9 cellular contexts compared by ENCODE assay signal in the genomic region with DNA sequence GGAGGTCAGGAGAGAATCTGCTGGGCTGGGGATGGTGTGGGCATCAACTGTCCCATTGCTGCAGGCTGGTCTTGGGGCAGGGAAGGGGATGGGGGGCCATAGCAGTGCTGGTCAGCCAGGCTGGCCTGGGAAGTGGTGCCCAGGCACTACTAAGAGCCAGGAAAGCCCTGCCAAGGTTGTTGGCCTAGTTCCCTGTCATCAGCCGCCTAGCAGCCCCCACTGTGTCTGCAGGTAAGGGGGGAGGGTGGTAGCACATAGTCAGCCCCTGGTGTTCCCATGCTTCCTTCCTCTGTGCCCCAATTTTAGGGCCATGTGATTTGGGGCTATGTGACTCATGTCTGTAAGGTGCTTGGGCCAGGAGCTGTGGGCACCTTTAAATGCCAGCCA. TPM values are rescaled to one million over a fixed set of nuclear protein-coding genes. Genes with fewer than 3 reads are reported as not detected.
DNase-seq lines count a peak whose midpoint lies in the region; ATAC-seq and TF ChIP-seq lines count a peak whose summit lies in the region.
"Had no signal": no experiment of that assay in that cellular context is flagged by ENCODE, and none has a peak within 500 bp of the region (broad histone marks: within the 10 kb centered on the region; RNA-seq: fewer than 3 reads in every experiment).

No MANE protein-coding gene starts in this region.

- peak overlapping the region in 2 of 3 donors; percentile 21 to 74 for H3K4me3 Mint-ChIP-seq in T-cell

- peak overlapping the region; percentile 92 to 100 (median 99) for H3K4me2 ChIP-seq in BLaER1 treated with 17β-estradiol and CSF1 and Interleukin-3, amounts not matched to agents 10 nM and 100 nM
- H3K4me2 ChIP-seq in parathyroid adenoma (ENCODE audit: low read length) = no peak overlapping the region

- peaks cover 18 to 90% (median 59%) of the 10 kb centered on the region in 11 experiments; a peak in 16 of 22 replicates for H4K20me1 ChIP-seq in BLaER1 treated with 17β-estradiol and CSF1 and Interleukin-3, amounts not matched to agents 10 nM and 100 nM

- H3K36me3 Mint-ChIP-seq in T-cell = peaks cover 19% of the 10 kb centered on the region

- H3K9ac ChIP-seq in BLaER1 treated with 17β-estradiol and CSF1 and Interleukin-3, amounts not matched to agents 10 nM and 100 nM = peak overlapping the region; percentile 16 to 91 (median 65); a peak in 16 of 22 replicates
- H3K9ac ChIP-seq in parathyroid adenoma = no peak overlapping the region

- no peak for TF ChIP-seq EP300 in gastroesophageal sphincter (IDR thresholded peaks at IDR 0.05)

- peak overlapping the region in 9 of 11 experiments; percentile 49 to 87 (median 74); a peak in 15 of 22 replicates for H3K27ac ChIP-seq in BLaER1 treated with 17β-estradiol and CSF1 and Interleukin-3, amounts not matched to agents 10 nM and 100 nM
- H3K27ac ChIP-seq in gastroesophageal sphincter (peak overlapping the region in 3 of 4 donors; percentile 95 to 99 (median 97)), parathyroid adenoma (peak overlapping the region; percentile 15)

- intact Hi-C loops in left colon (cut with DNase I, micrococcal nuclease) = no loop called here

- CTCF ChIA-PET in T-cell (lab: Charles Lee) = interaction anchor here in 1 of 2 donors (1.1 kb wide), 1 partner anchor 29 kb away, joined by 7 read pairs; no protein-coding TSS in a partner anchor

- peaks cover 66 to 78% (median 70%) of the 10 kb centered on the region in 3 donors for H3K4me1 Mint-ChIP-seq in T-cell

- H3K27ac Mint-ChIP-seq in T-cell = peak overlapping the region; percentile 86 to 89

- no peak for DNase-seq in T-cell
- DNase-seq in ecto neural progenitor cell (ENCODE audit: low spot score) = no peak
- DNase-seq in left colon = no peak
- DNase-seq in AG20443 (ENCODE audit: low spot score) = no peak
- no peak for DNase-seq in NCI-H82 (lab: John Stamatoyannopoulos, UW)
- DNase-seq: NCI-H1092 treated with DMSO at 0.1 percent for 48 hours had no signal

- TF ChIP-seq CTCF in gastroesophageal sphincter (IDR thresholded peaks at IDR 0.05) (no peak), parathyroid adenoma (IDR thresholded peaks at IDR 0.05) (no peak)

- peaks cover 82 to 95% (median 93%) of the 10 kb centered on the region in 10 experiments for H3K4me1 ChIP-seq in BLaER1 treated with 17β-estradiol and CSF1 and Interleukin-3, amounts not matched to agents 10 nM and 100 nM
- H3K4me1 ChIP-seq in gastroesophageal sphincter (peaks cover 16 to 94% (median 59%) of the 10 kb centered on the region in 3 donors), parathyroid adenoma (peaks cover 40% of the 10 kb centered on the region)

- peaks cover 6% of the 10 kb centered on the region for H3K79me2 ChIP-seq in parathyroid adenoma

- no peak for ATAC-seq in T-cell (replicated peaks in 1 of 4)
- ATAC-seq in gastroesophageal sphincter = no peak
- ATAC-seq in left colon = no peak

- H3K36me3 ChIP-seq in BLaER1 treated with 17β-estradiol and CSF1 and Interleukin-3, amounts not matched to agents 10 nM and 100 nM = peaks cover 8 to 38% (median 20%) of the 10 kb centered on the region in 11 experiments
- H3K36me3 ChIP-seq in gastroesophageal sphincter = peaks cover 0 to 35% of the 10 kb centered on the region in 2 donors
- H3K36me3 ChIP-seq in parathyroid adenoma (ENCODE audit: control insufficient read depth, insufficient read depth, low read length) = no peaks in the 10 kb centered on the region

- no peaks in the 10 kb centered on the region for H3K9me3 ChIP-seq in BLaER1 treated with 17β-estradiol and CSF1 and Interleukin-3, amounts not matched to agents 10 nM and 100 nM (replicated peaks in 1 of 11)
- H3K9me3 ChIP-seq in gastroesophageal sphincter (no peaks in the 10 kb centered on the region), parathyroid adenoma (ENCODE audit: control insufficient read depth, low read length) (no peaks in the 10 kb centered on the region)

- no peak overlapping the region for H2AFZ ChIP-seq in parathyroid adenoma

- no peak for TF ChIP-seq POLR2A in gastroesophageal sphincter (IDR thresholded peaks at IDR 0.05)

- no peaks in the 10 kb centered on the region for H3K27me3 ChIP-seq in BLaER1 treated with 17β-estradiol and CSF1 and Interleukin-3, amounts not matched to agents 10 nM and 100 nM
- no peaks in the 10 kb centered on the region for H3K27me3 ChIP-seq in gastroesophageal sphincter
- no peaks in the 10 kb centered on the region for H3K27me3 ChIP-seq in parathyroid adenoma (ENCODE audit: control insufficient read depth, insufficient read depth, low read length)

- no peaks in the 10 kb centered on the region for H3K9me3 Mint-ChIP-seq in T-cell

- POLR2A ChIA-PET in T-cell (lab: Charles Lee) = interaction anchor here in 1 of 2 donors (1.0 kb wide), 1 partner anchor 39 kb away, joined by 3 read pairs; no protein-coding TSS in a partner anchor

- H3K27me3 Mint-ChIP-seq in T-cell = no peaks in the 10 kb centered on the region

- no CpG with 5 or more reads among the region's 1 CpG for WGBS in gastroesophageal sphincter (ENCODE audit: low coverage in 1 of 2), 2 donors

- H3K4me3 ChIP-seq in BLaER1 treated with 17β-estradiol and CSF1 and Interleukin-3, amounts not matched to agents 10 nM and 100 nM = peak overlapping the region in 5 of 10 experiments; percentile 11 to 84 (median 52); a peak in 8 of 20 replicates
- H3K4me3 ChIP-seq in gastroesophageal sphincter (peak overlapping the region in 1 of 2 donors; percentile 90), parathyroid adenoma (ENCODE audit: low read depth, low read length) (no peak overlapping the region)

RNA-seq across cellular contexts. Expression of a gene that starts 17.8 kb away (rescaled TPM):
- total RNA-seq in T-cell (not detected), gastroesophageal sphincter (1 to 10 TPM in 1 of 4 donors, not detected in 3; 2.5 TPM), left colon (under 1 TPM; 0.34 to 0.81 TPM)

RNA-seq across cellular contexts. Expression of a gene that starts 37.8 kb away (rescaled TPM):
- total RNA-seq in T-cell (10 to 100 TPM; 46.8 to 90.7 (median 69.1) TPM), gastroesophageal sphincter (10 to 100 TPM; 18.5 to 41.8 (median 28.5) TPM), left colon (10 to 100 TPM; 37.2 to 56.4 TPM)

RNA-seq across cellular contexts. Expression of a gene that starts 59.1 kb away (rescaled TPM):
- 1 to 10 TPM; 1.3 to 3.2 (median 2.1) TPM for total RNA-seq in T-cell
- 1 to 10 TPM in 2 of 4 donors, under 1 TPM in 1, not detected in 1; 0.54 to 2.2 (median 1.2) TPM for total RNA-seq in gastroesophageal sphincter
- 1 to 10 TPM; 5.5 to 9.0 TPM for total RNA-seq in left colon

Comparison
In these comparisons a context has a peak if more than half of its experiments do, and no peak if none do; other contexts are left out.
1. H3K27ac ChIP-seq: peak in every context shown above with its lines; median percentile 97 in gastroesophageal sphincter; 74 in BLaER1 treated with 17β-estradiol and CSF1 and Interleukin-3, amounts not matched to agents 10 nM and 100 nM; 15 in parathyroid adenoma.